In the genomic region with DNA sequence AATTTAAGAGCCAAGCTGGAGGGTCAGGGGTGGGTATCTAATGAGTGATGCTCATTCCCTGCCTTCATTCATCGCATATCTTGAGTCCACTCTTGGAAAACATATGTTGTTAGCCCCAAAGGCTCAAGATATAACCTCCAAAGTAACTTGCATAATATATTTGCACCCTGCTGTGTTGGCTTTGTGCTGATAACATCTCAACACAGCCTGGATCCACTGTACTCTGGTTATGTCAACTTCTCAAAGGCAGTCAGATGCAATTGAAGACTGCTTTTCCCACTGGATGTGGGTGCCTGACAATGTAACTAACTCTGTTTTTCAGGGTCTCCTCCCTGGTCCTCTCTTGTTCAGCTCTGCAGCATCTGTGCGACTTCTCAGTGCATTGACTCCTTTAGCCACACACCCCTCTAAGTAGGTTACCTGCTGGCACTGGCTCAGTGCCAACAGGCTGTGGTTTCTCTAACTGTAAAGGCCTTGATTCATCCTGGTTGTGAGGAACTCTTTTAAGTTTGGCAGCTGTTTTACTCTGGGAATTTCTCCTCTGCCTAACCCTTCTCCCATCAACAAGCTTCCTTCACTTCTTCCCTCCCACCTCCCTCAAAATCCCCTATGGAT, we compare ENCODE assay signal across 11 cellular contexts. TPM values are rescaled to one million over a fixed set of nuclear protein-coding genes. Genes with fewer than 3 reads are reported as not detected.
DNase-seq lines count a peak whose midpoint lies in the region; TF ChIP-seq lines count a peak whose summit lies in the region.
"Had no signal": no experiment of that assay in that cellular context is flagged by ENCODE, and none has a peak within 500 bp of the region (broad histone marks: within the 10 kb centered on the region; RNA-seq: fewer than 3 reads in every experiment).

No MANE protein-coding gene starts in this region.

- TF ChIP-seq CTCF in choroid plexus epithelial cell (conservative IDR thresholded peaks at IDR 0.05; ENCODE audit: low read depth, low read length): no peak
- no peak for TF ChIP-seq CTCF in thyroid gland (IDR thresholded peaks at IDR 0.05)

- no peak overlapping the region for H4K91ac ChIP-seq in neuronal stem cell (ENCODE audit: low read depth, low read length, poor library complexity)

- CTCF ChIA-PET in activated naive CD4-positive, alpha-beta T cell treated with anti-CD3 and anti-CD28 coated beads, Interleukin-2, amount 10 ng/mL, durations not matched to agents 7 days and 5 days (lab: Charles Lee): no interaction called here

- H3K4me3 ChIP-seq in choroid plexus epithelial cell (ENCODE audit: low read depth, low read length) (no peak overlapping the region), thyroid gland (replicated peaks in 1 of 3) (no peak overlapping the region), neuronal stem cell (ENCODE audit: low read length in 2 of 2) (no peak overlapping the region)
- H3K4me3 ChIP-seq: gastrocnemius medialis, SJSA1 had no signal

- H3K4me1 ChIP-seq in thyroid gland: no peaks in the 10 kb centered on the region
- H3K4me1 ChIP-seq in neuronal stem cell (ENCODE audit: control insufficient read depth in 2 of 2, insufficient read depth in 1 of 2, low read depth in 1 of 2, low read length in 2 of 2): no peaks in the 10 kb centered on the region
- H3K4me1 ChIP-seq: gastrocnemius medialis had no signal

- no peak overlapping the region for H2BK5ac ChIP-seq in neuronal stem cell (ENCODE audit: low read length)

- H3K9me3 ChIP-seq in thyroid gland (no peaks in the 10 kb centered on the region), neuronal stem cell (replicated peaks in 1 of 2; ENCODE audit: control insufficient read depth in 2 of 2, insufficient read depth in 1 of 2, low read depth in 1 of 2, low read length in 2 of 2) (no peaks in the 10 kb centered on the region)
- H3K9me3 ChIP-seq: gastrocnemius medialis, SJSA1 had no signal

- no peaks in the 10 kb centered on the region for H3K79me1 ChIP-seq in neuronal stem cell (ENCODE audit: low read depth, low read length)

- no peaks in the 10 kb centered on the region for H3K9me3 Mint-ChIP-seq in activated naive CD4-positive, alpha-beta T cell treated with anti-CD3 and anti-CD28 coated beads, Interleukin-2, amount 10 ng/mL, durations not matched to agents 7 days and 5 days

- no peak overlapping the region for H3K18ac ChIP-seq in neuronal stem cell (ENCODE audit: low read length)

- intact Hi-C loops in thyroid gland (cut with DNase I): no loop called here

- H3K4me2 ChIP-seq in neuronal stem cell (ENCODE audit: insufficient read depth, low read length, poor library complexity, severe bottlenecking): no peak overlapping the region

- H2BK120ac ChIP-seq in neuronal stem cell (ENCODE audit: low read depth, low read length): no peak overlapping the region

- no peak overlapping the region for H3K4me3 Mint-ChIP-seq in activated naive CD4-positive, alpha-beta T cell treated with anti-CD3 and anti-CD28 coated beads, Interleukin-2, amount 10 ng/mL, durations not matched to agents 7 days and 5 days

- no peak for TF ChIP-seq POLR2A in thyroid gland (IDR thresholded peaks at IDR 0.05)

- no peak overlapping the region for H2BK15ac ChIP-seq in neuronal stem cell (ENCODE audit: low read length)

- no peaks in the 10 kb centered on the region for H3K4me1 Mint-ChIP-seq in activated naive CD4-positive, alpha-beta T cell treated with anti-CD3 and anti-CD28 coated beads, Interleukin-2, amount 10 ng/mL, durations not matched to agents 7 days and 5 days

- no peak overlapping the region for H3K23ac ChIP-seq in neuronal stem cell (ENCODE audit: low read depth, low read length, poor library complexity)

- 85 to 88% methylated on average over 2 of the region's 2 CpGs for WGBS in thyroid gland, 2 donors
- no CpG with 5 or more reads among the region's 2 CpGs for WGBS in neuronal stem cell (ENCODE audit: extremely low coverage in 2 of 2, insufficient read length in 2 of 2, insufficient replicate concordance in 1 of 2), 2 donors

- H3K27me3 ChIP-seq in thyroid gland (no peaks in the 10 kb centered on the region), neuronal stem cell (ENCODE audit: control insufficient read depth in 3 of 3, insufficient read depth in 3 of 3, low read depth in 1 of 3, low read length in 3 of 3) (no peaks in the 10 kb centered on the region)
- H3K27me3 ChIP-seq: gastrocnemius medialis, SJSA1 had no signal

- H3K9ac ChIP-seq in neuronal stem cell (ENCODE audit: low read depth, low read length, poor library complexity): no peak overlapping the region

- H3K27ac Mint-ChIP-seq in activated naive CD4-positive, alpha-beta T cell treated with anti-CD3 and anti-CD28 coated beads, Interleukin-2, amount 10 ng/mL, durations not matched to agents 7 days and 5 days: no peak overlapping the region

- H3K27ac ChIP-seq in thyroid gland: no peak overlapping the region
- no peak overlapping the region for H3K27ac ChIP-seq in neuronal stem cell (replicated peaks; ENCODE audit: low read length)
- H3K27ac ChIP-seq: C4-2B, gastrocnemius medialis, SJSA1 had no signal

- H3K36me3 Mint-ChIP-seq in activated naive CD4-positive, alpha-beta T cell treated with anti-CD3 and anti-CD28 coated beads, Interleukin-2, amount 10 ng/mL, durations not matched to agents 7 days and 5 days: no peaks in the 10 kb centered on the region

- peak; percentile 12 for DNase-seq in activated naive CD4-positive, alpha-beta T cell treated with Interleukin-2 at 50 U/mL for 16 hours
- DNase-seq in activated naive CD4-positive, alpha-beta T cell treated with anti-CD3 and anti-CD28 coated beads, Interleukin-2, amount 10 ng/mL, durations not matched to agents 7 days and 5 days: no peak
- DNase-seq in T follicular helper cell (ENCODE audit: low read depth): peak; percentile 16
- peak; percentile 44 for DNase-seq in choroid plexus epithelial cell (ENCODE audit: low read depth)
- DNase-seq in thyroid gland: peak; percentile 4 to 9
- DNase-seq in neuronal stem cell (ENCODE audit: low spot score): no peak
- no peak for DNase-seq in activated CD4-positive, CD25-positive, alpha-beta regulatory T cell (lab: John Stamatoyannopoulos, UW)
- DNase-seq in germinal center (ENCODE audit: low spot score): no peak
- DNase-seq: gastrocnemius medialis had no signal

- H3K4ac ChIP-seq in neuronal stem cell (ENCODE audit: low read length): no peak overlapping the region

- H2AK5ac ChIP-seq in neuronal stem cell (ENCODE audit: low read depth, low read length): no peak overlapping the region

- H2BK12ac ChIP-seq in neuronal stem cell (ENCODE audit: low read length): no peak overlapping the region

- no peak overlapping the region for H2AFZ ChIP-seq in neuronal stem cell (ENCODE audit: low read length)

- no peak overlapping the region for H4K8ac ChIP-seq in neuronal stem cell (ENCODE audit: low read depth, low read length)

- no peaks in the 10 kb centered on the region for H3K27me3 Mint-ChIP-seq in activated naive CD4-positive, alpha-beta T cell treated with anti-CD3 and anti-CD28 coated beads, Interleukin-2, amount 10 ng/mL, durations not matched to agents 7 days and 5 days

- no peak overlapping the region for H3K14ac ChIP-seq in neuronal stem cell (ENCODE audit: low read length)

- H3K36me3 ChIP-seq in thyroid gland (no peaks in the 10 kb centered on the region), neuronal stem cell (replicated peaks in 1 of 2; ENCODE audit: control insufficient read depth in 2 of 2, insufficient read depth in 2 of 2, low read length in 2 of 2) (no peaks in the 10 kb centered on the region)
- H3K36me3 ChIP-seq: gastrocnemius medialis, SJSA1 had no signal

RNA-seq across cellular contexts. Expression of a gene that starts 28.1 kb away (rescaled TPM):
- total RNA-seq in thyroid gland: 10 to 100 TPM; 10.1 to 24.0 (median 20.1) TPM
- polyA plus RNA-seq in neuronal stem cell (2013, experiment 1 of 2): 19.8 TPM
- 20.0 TPM for polyA plus RNA-seq in neuronal stem cell (2013, experiment 2 of 2)

Comparison
In these comparisons a context has a peak if more than half of its experiments do, and no peak if none do; other contexts are left out.
1. DNase-seq: peak in activated naive CD4-positive, alpha-beta T cell treated with Interleukin-2 at 50 U/mL for 16 hours (single experiment), T follicular helper cell (single experiment), choroid plexus epithelial cell (single experiment) and thyroid gland (2 of 2); none in activated naive CD4-positive, alpha-beta T cell treated with anti-CD3 and anti-CD28 coated beads, Interleukin-2, amount 10 ng/mL, durations not matched to agents 7 days and 5 days (single experiment), neuronal stem cell (single experiment), activated CD4-positive, CD25-positive, alpha-beta regulatory T cell (0 of 4) and germinal center (single experiment).